In the genomic region with DNA sequence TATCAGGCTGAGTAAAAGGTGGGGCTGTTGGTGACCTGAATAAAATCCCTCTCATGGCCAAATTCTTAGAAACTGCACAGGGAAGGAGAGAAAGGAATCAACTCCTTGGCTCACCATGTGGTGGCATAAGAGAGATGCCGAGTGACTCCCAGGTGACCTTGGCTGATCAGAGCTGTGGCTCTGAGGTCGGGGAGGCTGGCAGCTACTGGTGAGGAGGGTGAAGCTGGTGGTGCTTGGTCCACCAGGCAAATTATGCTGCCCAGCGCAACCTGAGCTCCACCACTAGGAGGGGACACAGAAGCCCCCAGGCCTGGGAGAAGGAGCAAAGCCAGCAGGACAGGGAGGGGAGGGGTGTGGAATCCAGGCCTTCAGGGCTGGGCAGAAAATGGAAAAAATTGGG, we compare ENCODE assay signal across 8 cellular contexts.
DNase-seq lines count a peak whose midpoint lies in the region; ATAC-seq, FAIRE-seq and TF ChIP-seq lines count a peak whose summit lies in the region.

No MANE protein-coding gene starts in this region.

- no peaks in the 10 kb centered on the region for H3K27me3 ChIP-seq in HCT116 (ENCODE audit: insufficient read depth, low read length)

- POLR2A ChIA-PET in HCT116 (lab: Charles Lee) (no interaction called here), activated B cell treated with CpG ODN at 0.5 μM for 24 hours (lab: Charles Lee) (interaction anchor here (0.9 to 2.1 kb wide), 2 partner anchors 14 to 110 kb away, joined by 3 to 10 read pairs; no protein-coding TSS in a partner anchor)

- H3K36me3 Mint-ChIP-seq in activated B cell treated with CpG ODN at 0.5 μM for 24 hours (ENCODE audit: low read depth), result no peaks in the 10 kb centered on the region

- ATAC-seq in HCT116 (peak; percentile 84), activated B cell treated with CpG ODN at 0.5 μM for 24 hours (ENCODE audit: low read depth) (peak; percentile 21), GM21825 (IDR thresholded peaks at IDR 0.05; ENCODE audit: unreplicated experiment) (no peak), HG02763 (IDR thresholded peaks at IDR 0.05; ENCODE audit: unreplicated experiment) (no peak)

- peaks cover 2 to 5% of the 10 kb centered on the region in 2 experiments; a peak in 3 of 4 replicates for H3K4me1 ChIP-seq in HCT116 (ENCODE audit: control insufficient read depth in 1 of 2, insufficient read depth in 2 of 2, low read length in 2 of 2)
- no peaks in the 10 kb centered on the region for H3K4me1 ChIP-seq in kidney (ENCODE audit: control insufficient read depth in 1 of 2, insufficient read depth in 1 of 2, low read depth in 1 of 2, low read length in 2 of 2)

- H4K20me1 ChIP-seq in HCT116 (ENCODE audit: insufficient read depth), result no peaks in the 10 kb centered on the region

- CTCF ChIA-PET in HCT116 (lab: Charles Lee) (interaction anchor here (0.6 to 6.0 kb wide), 5 partner anchors 155 to 950 kb away, joined by 3 to 57 read pairs (median 6); no protein-coding TSS in a partner anchor), activated B cell treated with CpG ODN at 0.5 μM for 24 hours (lab: Charles Lee) (interaction anchor here (0.6 to 7.3 kb wide), 9 partner anchors 15 to 1482 kb away, joined by 3 to 37 read pairs (median 4); a partner anchor contains a TSS)

- TF ChIP-seq CTCF in C4-2B (conservative IDR thresholded peaks at IDR 0.05) (peak; percentile 41), HCT116 (IDR thresholded peaks at IDR 0.05 in 2 of 3, conservative IDR thresholded peaks at IDR 0.05 in 1 of 3; ENCODE audit: borderline replicate concordance in 1 of 3, insufficient read depth in 1 of 3, low read depth in 2 of 3, low read length in 2 of 3) (peak; percentile 29 to 46 (median 35); a peak in 5 of 6 replicates), activated B cell treated with CpG ODN at 0.5 μM for 24 hours (IDR thresholded peaks at IDR 0.05) (no peak), kidney (IDR thresholded peaks at IDR 0.05; ENCODE audit: borderline replicate concordance, extremely low read depth, insufficient read depth) (no peak)

- H3K9me2 ChIP-seq in HCT116 (ENCODE audit: insufficient read depth), result no peaks in the 10 kb centered on the region

- H3K27me3 Mint-ChIP-seq in activated B cell treated with CpG ODN at 0.5 μM for 24 hours, result no peaks in the 10 kb centered on the region

- DNase-seq in HCT116 (ENCODE audit: low read depth, low spot score), result peak; percentile 15
- no peak for DNase-seq in activated B cell treated with CpG ODN at 0.5 μM for 24 hours
- DNase-seq in kidney, result peak; percentile 63
- no peak for DNase-seq in stimulated activated CD8-positive, alpha-beta memory T cell treated with anti-CD3 and anti-CD28 coated beads, Interleukin-4, amount 100 ng/mL, for 48 hours
- no peak for DNase-seq in activated CD8-positive, alpha-beta memory T cell treated with anti-CD3 and anti-CD28 coated beads for 24 hours

- no peak overlapping the region for H3K27ac Mint-ChIP-seq in activated B cell treated with CpG ODN at 0.5 μM for 24 hours

- no TSS peak for BruUV-seq in HCT116 (replicated peaks; lab: Mats Ljungman, UMichigan)

- H3K79me2 ChIP-seq in HCT116 (ENCODE audit: insufficient read depth, low read length), result no peaks in the 10 kb centered on the region

- H3K9me3 ChIP-seq in HCT116 (ENCODE audit: control insufficient read depth in 1 of 2, insufficient read depth in 1 of 2, low read depth in 1 of 2, low read length in 2 of 2) (no peaks in the 10 kb centered on the region), kidney (ENCODE audit: control insufficient read depth in 1 of 2, low read length in 2 of 2) (no peaks in the 10 kb centered on the region)

- RAD21 ChIA-PET in HCT116 (lab: Charles Lee; ENCODE audit: low non-redundant PET in 1 of 2, low total read pairs in 2 of 2, uncharacterized antibody in 2 of 2, unreplicated experiment in 2 of 2), result no interaction called here

- H3K4me3 Mint-ChIP-seq in activated B cell treated with CpG ODN at 0.5 μM for 24 hours, result no peak overlapping the region

- H3K36me3 ChIP-seq in HCT116 (ENCODE audit: control insufficient read depth in 1 of 2, insufficient read depth in 2 of 2, low read length in 2 of 2), result no peaks in the 10 kb centered on the region
- no peaks in the 10 kb centered on the region for H3K36me3 ChIP-seq in kidney (ENCODE audit: control insufficient read depth in 1 of 2, insufficient read depth in 2 of 2, low read length in 2 of 2)

- no peak overlapping the region for H3K27ac ChIP-seq in C4-2B
- no peak overlapping the region for H3K27ac ChIP-seq in HCT116 (ENCODE audit: low read depth, low read length)
- H3K27ac ChIP-seq in kidney (ENCODE audit: low read depth in 2 of 2, low read length in 2 of 2), result no peak overlapping the region

- intact Hi-C loops in HCT116 (cut with micrococcal nuclease), result loop anchor here (1.0 to 10.0 kb wide), 6 partner anchors 109 to 383 kb away; a partner anchor contains a TSS
- intact Hi-C loops in activated B cell treated with CpG ODN at 0.5 μM for 24 hours (cut with micrococcal nuclease), result loop anchor here (5.0 kb wide), 1 partner anchor 566 kb away; a partner anchor contains a TSS
- intact Hi-C loops in kidney (cut with DNase I), result loop anchor here (10.0 kb wide), 1 partner anchor 523 kb away; no protein-coding TSS in a partner anchor

- no peak for TF ChIP-seq POLR2A in HCT116 (IDR thresholded peaks at IDR 0.05; ENCODE audit: borderline replicate concordance, extremely low read depth, insufficient read depth, insufficient read length)

- H3K9me3 Mint-ChIP-seq in activated B cell treated with CpG ODN at 0.5 μM for 24 hours, result no peaks in the 10 kb centered on the region

- H3K4me1 Mint-ChIP-seq in activated B cell treated with CpG ODN at 0.5 μM for 24 hours, result peaks cover 8% of the 10 kb centered on the region

- H3K4me3 ChIP-seq in HCT116 (replicated peaks in 1 of 2; ENCODE audit: low read depth in 1 of 2, low read length in 2 of 2), result no peak overlapping the region
- H3K4me3 ChIP-seq in kidney (ENCODE audit: low read length in 2 of 2), result no peak overlapping the region

- H3K9ac ChIP-seq in HCT116 (ENCODE audit: low read length) (no peak overlapping the region), kidney (ENCODE audit: low read length in 2 of 2) (no peak overlapping the region)

- no peak overlapping the region for H3K4me2 ChIP-seq in HCT116 (ENCODE audit: low read length)

- FAIRE-seq in kidney (lab: Jason Lieb, UNC), result no peak

- H2AFZ ChIP-seq in HCT116 (ENCODE audit: low read depth, low read length, poor library complexity, severe bottlenecking), result no peak overlapping the region

- peak; percentile 56 for TF ChIP-seq RAD21 in HCT116 (IDR thresholded peaks at IDR 0.05; ENCODE audit: low read depth)

TF ChIP-seq in HCT116, 20 proteins besides CTCF, POLR2A, EP300 and RAD21 (continues in another document):
- TF ChIP-seq ZNF274 (IDR thresholded peaks at IDR 0.05; ENCODE audit: low read depth, low read length) (no peak), TCF7L2 (IDR thresholded peaks at IDR 0.05; ENCODE audit: borderline replicate concordance, extremely low read depth, insufficient read depth, insufficient read length) (no peak), SIN3A (IDR thresholded peaks at IDR 0.05; ENCODE audit: low read depth) (no peak), FOSL1 (IDR thresholded peaks at IDR 0.05; ENCODE audit: low read depth) (no peak), ELF1 (IDR thresholded peaks at IDR 0.05; ENCODE audit: borderline replicate concordance, low read depth) (no peak), ZFX (IDR thresholded peaks at IDR 0.05) (no peak), SRF (IDR thresholded peaks at IDR 0.05; ENCODE audit: low read depth) (no peak), CEBPB (IDR thresholded peaks at IDR 0.05; ENCODE audit: low read depth) (no peak), YY1 (IDR thresholded peaks at IDR 0.05; ENCODE audit: extremely low read depth, insufficient replicate concordance, low read depth, low read length) (no peak), EZH2 (IDR thresholded peaks at IDR 0.05) (no peak)
- TF ChIP-seq, protein P1, sequence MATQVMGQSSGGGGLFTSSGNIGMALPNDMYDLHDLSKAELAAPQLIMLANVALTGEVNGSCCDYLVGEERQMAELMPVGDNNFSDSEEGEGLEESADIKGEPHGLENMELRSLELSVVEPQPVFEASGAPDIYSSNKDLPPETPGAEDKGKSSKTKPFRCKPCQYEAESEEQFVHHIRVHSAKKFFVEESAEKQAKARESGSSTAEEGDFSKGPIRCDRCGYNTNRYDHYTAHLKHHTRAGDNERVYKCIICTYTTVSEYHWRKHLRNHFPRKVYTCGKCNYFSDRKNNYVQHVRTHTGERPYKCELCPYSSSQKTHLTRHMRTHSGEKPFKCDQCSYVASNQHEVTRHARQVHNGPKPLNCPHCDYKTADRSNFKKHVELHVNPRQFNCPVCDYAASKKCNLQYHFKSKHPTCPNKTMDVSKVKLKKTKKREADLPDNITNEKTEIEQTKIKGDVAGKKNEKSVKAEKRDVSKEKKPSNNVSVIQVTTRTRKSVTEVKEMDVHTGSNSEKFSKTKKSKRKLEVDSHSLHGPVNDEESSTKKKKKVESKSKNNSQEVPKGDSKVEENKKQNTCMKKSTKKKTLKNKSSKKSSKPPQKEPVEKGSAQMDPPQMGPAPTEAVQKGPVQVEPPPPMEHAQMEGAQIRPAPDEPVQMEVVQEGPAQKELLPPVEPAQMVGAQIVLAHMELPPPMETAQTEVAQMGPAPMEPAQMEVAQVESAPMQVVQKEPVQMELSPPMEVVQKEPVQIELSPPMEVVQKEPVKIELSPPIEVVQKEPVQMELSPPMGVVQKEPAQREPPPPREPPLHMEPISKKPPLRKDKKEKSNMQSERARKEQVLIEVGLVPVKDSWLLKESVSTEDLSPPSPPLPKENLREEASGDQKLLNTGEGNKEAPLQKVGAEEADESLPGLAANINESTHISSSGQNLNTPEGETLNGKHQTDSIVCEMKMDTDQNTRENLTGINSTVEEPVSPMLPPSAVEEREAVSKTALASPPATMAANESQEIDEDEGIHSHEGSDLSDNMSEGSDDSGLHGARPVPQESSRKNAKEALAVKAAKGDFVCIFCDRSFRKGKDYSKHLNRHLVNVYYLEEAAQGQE (IDR thresholded peaks at IDR 0.05; ENCODE audit: low read depth), result no peak
- TF ChIP-seq, protein P2, sequence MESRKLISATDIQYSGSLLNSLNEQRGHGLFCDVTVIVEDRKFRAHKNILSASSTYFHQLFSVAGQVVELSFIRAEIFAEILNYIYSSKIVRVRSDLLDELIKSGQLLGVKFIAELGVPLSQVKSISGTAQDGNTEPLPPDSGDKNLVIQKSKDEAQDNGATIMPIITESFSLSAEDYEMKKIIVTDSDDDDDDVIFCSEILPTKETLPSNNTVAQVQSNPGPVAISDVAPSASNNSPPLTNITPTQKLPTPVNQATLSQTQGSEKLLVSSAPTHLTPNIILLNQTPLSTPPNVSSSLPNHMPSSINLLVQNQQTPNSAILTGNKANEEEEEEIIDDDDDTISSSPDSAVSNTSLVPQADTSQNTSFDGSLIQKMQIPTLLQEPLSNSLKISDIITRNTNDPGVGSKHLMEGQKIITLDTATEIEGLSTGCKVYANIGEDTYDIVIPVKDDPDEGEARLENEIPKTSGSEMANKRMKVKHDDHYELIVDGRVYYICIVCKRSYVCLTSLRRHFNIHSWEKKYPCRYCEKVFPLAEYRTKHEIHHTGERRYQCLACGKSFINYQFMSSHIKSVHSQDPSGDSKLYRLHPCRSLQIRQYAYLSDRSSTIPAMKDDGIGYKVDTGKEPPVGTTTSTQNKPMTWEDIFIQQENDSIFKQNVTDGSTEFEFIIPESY (IDR thresholded peaks at IDR 0.05; ENCODE audit: extremely low read depth, insufficient replicate concordance, low read length), result no peak

Comparison
In these comparisons a context has a peak if more than half of its experiments do, and no peak if none do; other contexts are left out.
1. CTCF ChIP-seq: peak in C4-2B (single experiment) and HCT116 (3 of 3); none in activated B cell treated with CpG ODN at 0.5 μM for 24 hours (single experiment) and kidney (single experiment).
2. ATAC-seq: peak in HCT116 (single experiment) and activated B cell treated with CpG ODN at 0.5 μM for 24 hours (single experiment); none in GM21825 (single experiment) and HG02763 (single experiment).
3. DNase-seq: peak in HCT116 (single experiment) and kidney (single experiment); none in activated B cell treated with CpG ODN at 0.5 μM for 24 hours (single experiment), stimulated activated CD8-positive, alpha-beta memory T cell treated with anti-CD3 and anti-CD28 coated beads, Interleukin-4, amount 100 ng/mL, for 48 hours (single experiment) and activated CD8-positive, alpha-beta memory T cell treated with anti-CD3 and anti-CD28 coated beads for 24 hours (single experiment).